8 cellular contexts compared by ENCODE assay signal in the genomic region with DNA sequence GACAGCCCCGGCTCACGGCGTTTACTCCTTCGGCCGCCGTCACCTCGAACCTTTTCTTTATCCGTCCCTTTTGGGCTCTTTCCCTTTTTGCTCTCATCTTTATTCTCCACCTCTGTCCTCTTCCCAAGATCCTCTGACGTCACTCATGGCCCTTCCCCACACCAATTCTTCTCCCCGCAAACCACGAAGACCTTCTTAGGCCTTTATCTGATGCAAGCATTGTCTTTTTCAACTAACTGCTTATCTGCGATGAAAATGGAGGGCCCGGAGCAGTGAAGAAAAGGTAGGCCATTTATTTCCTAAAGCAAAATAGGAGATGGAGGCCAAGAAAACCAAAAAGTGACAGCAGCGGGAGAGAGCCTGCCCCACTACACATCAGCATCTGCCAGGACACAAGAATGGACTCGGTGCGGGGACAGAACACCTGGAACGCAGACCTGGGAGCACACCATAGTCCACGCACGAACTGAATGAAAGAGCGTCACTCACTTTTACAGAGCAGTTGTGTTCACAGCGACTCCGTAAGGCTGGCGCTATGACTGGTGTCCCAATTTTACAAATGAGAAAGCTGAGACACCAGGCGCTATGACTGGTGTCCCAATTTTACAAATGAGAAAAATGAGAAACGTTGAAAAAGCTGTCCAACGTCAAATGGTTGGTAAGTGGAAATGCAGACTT. TPM values are rescaled to one million over a fixed set of nuclear protein-coding genes. Genes with fewer than 3 reads are reported as not detected.
DNase-seq lines count a peak whose midpoint lies in the region; ATAC-seq and TF ChIP-seq lines count a peak whose summit lies in the region.

No MANE protein-coding gene starts in this region.

- TF ChIP-seq CTCF in transverse colon (IDR thresholded peaks at IDR 0.05): no peak

- ATAC-seq in GM19351 (IDR thresholded peaks at IDR 0.05; ENCODE audit: unreplicated experiment) (peak; percentile 24), left ventricle myocardium superior (peak; percentile 57), sciatic nerve (peak; percentile 46), HG02571 (IDR thresholded peaks at IDR 0.05; ENCODE audit: unreplicated experiment) (no peak)

- TF ChIP-seq POLR2A in transverse colon (IDR thresholded peaks at IDR 0.05): no peak

- no peaks in the 10 kb centered on the region for H3K36me3 ChIP-seq in adipocyte (ENCODE audit: control insufficient read depth, insufficient read depth, low read length, severe bottlenecking)
- H3K36me3 ChIP-seq in transverse colon: no peaks in the 10 kb centered on the region

- no peaks in the 10 kb centered on the region for H3K4me1 ChIP-seq in adipocyte (ENCODE audit: control insufficient read depth, insufficient read depth, low read length)
- no peaks in the 10 kb centered on the region for H3K4me1 ChIP-seq in transverse colon

- H3K27ac ChIP-seq in transverse colon: peak overlapping the region in 2 of 4 donors; percentile 17 to 22

- WGBS in transverse colon (ENCODE audit: low coverage in 1 of 2), 2 donors: 65 to 75% methylated on average over 19 to 26 of the region's 26 CpGs

- no peak overlapping the region for H3K9ac ChIP-seq in adipocyte (ENCODE audit: low read length)

- H3K4me3 ChIP-seq in adipocyte (ENCODE audit: low read length): peak overlapping the region; percentile 65
- H3K4me3 ChIP-seq in transverse colon: peak overlapping the region in 1 of 4 donors; percentile 34

- DNase-seq in adipocyte (ENCODE audit: low read depth) (no peak), left ventricle myocardium superior (no peak), sciatic nerve (ENCODE audit: low spot score) (no peak), transverse colon (no peak), midbrain (lab: John Stamatoyannopoulos, UW) (no peak)
- DNase-seq in stimulated activated CD4-positive, alpha-beta T cell treated with anti-CD3 and anti-CD28 coated beads, Interleukin-1b, Interleukin-23, amount 100 ng/mL, for 48 hours: no peak

- TF ChIP-seq EP300 in transverse colon (IDR thresholded peaks at IDR 0.05; ENCODE audit: low read depth): no peak

- intact Hi-C loops in left ventricle myocardium superior (cut with micrococcal nuclease): no loop called here
- intact Hi-C loops in sciatic nerve (cut with DNase I): no loop called here
- intact Hi-C loops in transverse colon (cut with DNase I; ENCODE audit: low total_unique reads): no loop called here

- H3K9me3 ChIP-seq in adipocyte (ENCODE audit: control insufficient read depth, low read length) (no peaks in the 10 kb centered on the region), transverse colon (no peaks in the 10 kb centered on the region)

- in situ Hi-C loops in transverse colon (cut with MboI; ENCODE audit: low pct_ligation_motif_present in 1 of 4, low pct_unique_long_range_greater_than_20kb in 1 of 4, low sequenced_read_pairs in 3 of 4): no loop called here

- H3K27me3 ChIP-seq in adipocyte (replicated peaks; ENCODE audit: control insufficient read depth, insufficient read depth, low read length): no peaks in the 10 kb centered on the region
- peaks cover 6% of the 10 kb centered on the region for H3K27me3 ChIP-seq in transverse colon

RNA-seq across cellular contexts. Expression of a gene that starts 45.3 kb away (rescaled TPM):
- 8.4 TPM for total RNA-seq in left ventricle myocardium superior
- 10.3 TPM for total RNA-seq in sciatic nerve
- 10 to 100 TPM in 2 of 4 donors, 1 to 10 TPM in 2; 7.8 to 58.9 (median 14.2) TPM for total RNA-seq in transverse colon
